11 cellular contexts compared by ENCODE assay signal in genomic region chr7:143363011-143363937, GRCh38. TPM values are rescaled to one million over a fixed set of nuclear protein-coding genes. Genes with fewer than 3 reads are reported as not detected.
DNase-seq lines count a peak whose midpoint lies in the region; ATAC-seq, FAIRE-seq and TF ChIP-seq lines count a peak whose summit lies in the region.
"Had no signal": no experiment of that assay in that cellular context is flagged by ENCODE, and none has a peak within 500 bp of the region (broad histone marks: within the 10 kb centered on the region; RNA-seq: fewer than 3 reads in every experiment).

No MANE protein-coding gene starts in this region.

- H3K79me2 ChIP-seq in astrocyte (ENCODE audit: insufficient read depth, low read length): no peaks in the 10 kb centered on the region

- H3K4me1 ChIP-seq in astrocyte (ENCODE audit: insufficient read depth, low read length) (no peaks in the 10 kb centered on the region), tibial artery (peaks cover 0 to 18% (median 14%) of the 10 kb centered on the region in 4 donors)

- H3K27me3 ChIP-seq in astrocyte (ENCODE audit: insufficient read depth, low read length): peaks cover 10% of the 10 kb centered on the region
- peaks cover 0 to 26% of the 10 kb centered on the region in 2 donors for H3K27me3 ChIP-seq in tibial artery

- H3K27ac ChIP-seq in astrocyte (ENCODE audit: low read depth, low read length) (no peak overlapping the region), tibial artery (no peak overlapping the region)
- H3K27ac ChIP-seq: C4-2B, SK-N-MC had no signal

- H3K9me3 Mint-ChIP-seq in activated T-cell treated with anti-CD3 and anti-CD28 coated beads, Interleukin-2, amount 50 U/mL, for 72 hours: no peaks in the 10 kb centered on the region
- peaks cover 4% of the 10 kb centered on the region for H3K9me3 Mint-ChIP-seq in astrocyte (ENCODE audit: unreplicated experiment)
- H3K9me3 Mint-ChIP-seq in memory B cell: no peaks in the 10 kb centered on the region

- H2AFZ ChIP-seq in astrocyte (ENCODE audit: low read depth, low read length): peak overlapping the region; percentile 41

- no peak for ATAC-seq in activated T-cell treated with anti-CD3 and anti-CD28 coated beads, Interleukin-2, amount 50 U/mL, for 72 hours (replicated peaks in 1 of 2)
- ATAC-seq in memory B cell (ENCODE audit: low read depth) (no peak), HG02623 (IDR thresholded peaks at IDR 0.05; ENCODE audit: unreplicated experiment) (no peak), GM21360 (IDR thresholded peaks at IDR 0.05; ENCODE audit: unreplicated experiment) (no peak)

- FAIRE-seq in astrocyte (lab: Jason Lieb, UNC): no peak

- TF ChIP-seq CTCF in astrocyte (IDR thresholded peaks at IDR 0.05; ENCODE audit: insufficient read depth, low read depth, low read length): no peak
- TF ChIP-seq CTCF in tibial artery (IDR thresholded peaks at IDR 0.05): no peak

- H3K4me1 Mint-ChIP-seq in activated T-cell treated with anti-CD3 and anti-CD28 coated beads, Interleukin-2, amount 50 U/mL, for 72 hours (ENCODE audit: low read depth): peaks cover 13% of the 10 kb centered on the region
- peaks cover 4% of the 10 kb centered on the region for H3K4me1 Mint-ChIP-seq in astrocyte (ENCODE audit: low read depth, unreplicated experiment)
- H3K4me1 Mint-ChIP-seq in memory B cell: peaks cover 2% of the 10 kb centered on the region

- no peak overlapping the region for H3K27ac Mint-ChIP-seq in activated T-cell treated with anti-CD3 and anti-CD28 coated beads, Interleukin-2, amount 50 U/mL, for 72 hours
- peak overlapping the region; percentile 51 for H3K27ac Mint-ChIP-seq in astrocyte (ENCODE audit: unreplicated experiment)
- no peak overlapping the region for H3K27ac Mint-ChIP-seq in memory B cell

- H3K9me3 ChIP-seq in astrocyte (ENCODE audit: insufficient read depth, low read depth, low read length) (no peaks in the 10 kb centered on the region), tibial artery (no peaks in the 10 kb centered on the region)

- peak overlapping the region; percentile 39 for H3K4me3 ChIP-seq in astrocyte (ENCODE audit: insufficient read depth, low read depth, low read length)
- H3K4me3 ChIP-seq in tibial artery: peak overlapping the region; percentile 56 to 62

- no peak overlapping the region for H3K9ac ChIP-seq in astrocyte (ENCODE audit: low read length)

- H3K36me3 ChIP-seq in astrocyte (ENCODE audit: insufficient read depth, low read length) (no peaks in the 10 kb centered on the region), tibial artery (no peaks in the 10 kb centered on the region)

- peak overlapping the region; percentile 44 to 69 for H3K4me3 Mint-ChIP-seq in activated T-cell treated with anti-CD3 and anti-CD28 coated beads, Interleukin-2, amount 50 U/mL, for 72 hours
- H3K4me3 Mint-ChIP-seq in astrocyte (ENCODE audit: unreplicated experiment): peak overlapping the region; percentile 78
- H3K4me3 Mint-ChIP-seq in memory B cell: peak overlapping the region; percentile 46

- no peak for DNase-seq in activated T-cell treated with anti-CD3 and anti-CD28 coated beads, Interleukin-2, amount 50 U/mL, for 72 hours
- no peak for DNase-seq in activated T-cell treated with anti-CD3 and anti-CD28 coated beads, Interleukin-2, amount 50 U/mL, for 48 hours
- no peak for DNase-seq in astrocyte (ENCODE audit: low read depth)
- no peak for DNase-seq in memory B cell (ENCODE audit: low spot score in 2 of 2)
- DNase-seq in tibial artery: no peak
- no peak for DNase-seq in activated effector memory CD4-positive, alpha-beta T cell treated with anti-CD3 and anti-CD28 coated beads, Interleukin-2, amount 50 U/mL, for 16 hours

- no peaks in the 10 kb centered on the region for H4K20me1 ChIP-seq in astrocyte (ENCODE audit: insufficient read depth, low read length)

- peaks cover 2 to 4% of the 10 kb centered on the region in 2 donors for H3K36me3 Mint-ChIP-seq in activated T-cell treated with anti-CD3 and anti-CD28 coated beads, Interleukin-2, amount 50 U/mL, for 72 hours (ENCODE audit: insufficient read depth in 2 of 2)
- peaks cover 6% of the 10 kb centered on the region for H3K36me3 Mint-ChIP-seq in astrocyte (ENCODE audit: low read depth, unreplicated experiment)
- no peaks in the 10 kb centered on the region for H3K36me3 Mint-ChIP-seq in memory B cell

- peaks cover 45% of the 10 kb centered on the region for H3K27me3 Mint-ChIP-seq in activated T-cell treated with anti-CD3 and anti-CD28 coated beads, Interleukin-2, amount 50 U/mL, for 72 hours (ENCODE audit: low read depth)
- peaks cover 45% of the 10 kb centered on the region for H3K27me3 Mint-ChIP-seq in astrocyte (ENCODE audit: low read depth, unreplicated experiment)
- peaks cover 27% of the 10 kb centered on the region for H3K27me3 Mint-ChIP-seq in memory B cell

- intact Hi-C loops in tibial artery (cut with DNase I; ENCODE audit: low total_unique reads): loop anchor here (5.0 to 10.0 kb wide), 2 partner anchors 52 to 71 kb away; no protein-coding TSS in a partner anchor

- H3K4me2 ChIP-seq in astrocyte (ENCODE audit: low read length): peak overlapping the region; percentile 98

RNA-seq across cellular contexts. Expression of gene FAM131B, which starts 0.8 kb away (rescaled TPM):
- total RNA-seq in activated T-cell treated with anti-CD3 and anti-CD28 coated beads, Interleukin-2, amount 50 U/mL, for 72 hours: 1 to 10 TPM; 3.1 TPM
- 7.6 and 8.0 TPM in 2 replicates for total RNA-seq in astrocyte

RNA-seq across cellular contexts. Expression of gene ZYX, which starts 17.9 kb away (rescaled TPM):
- total RNA-seq in activated T-cell treated with anti-CD3 and anti-CD28 coated beads, Interleukin-2, amount 50 U/mL, for 72 hours: 100 to 1,000 TPM; 121 to 129 TPM
- total RNA-seq in astrocyte: 477 and 523 TPM in 2 replicates

RNA-seq across cellular contexts. Expression of gene EPHA1, which starts 45.4 kb away (rescaled TPM):
- total RNA-seq in activated T-cell treated with anti-CD3 and anti-CD28 coated beads, Interleukin-2, amount 50 U/mL, for 72 hours: 1 to 10 TPM; 2.2 to 4.2 TPM
- 0.96 and 2.6 TPM in 2 replicates for total RNA-seq in astrocyte
- total RNA-seq: LHCN-M2 had no signal

RNA-seq across cellular contexts. Expression of gene CLCN1, which starts 47.4 kb away (rescaled TPM):
- under 1 TPM in 1 of 2 donors, not detected in 1; 0.09 TPM for total RNA-seq in activated T-cell treated with anti-CD3 and anti-CD28 coated beads, Interleukin-2, amount 50 U/mL, for 72 hours
- total RNA-seq in astrocyte: not detected in 2 replicates
- total RNA-seq: LHCN-M2 had no signal
